In genomic region chr4:95017690-95018089, GRCh38 we compare ENCODE assay signal across 23 cellular contexts.
"Had no signal": no experiment of that assay in that cellular context is flagged by ENCODE, and none has a peak within 500 bp of the region (broad histone marks: within the 10 kb centered on the region; RNA-seq: fewer than 3 reads in every experiment).

No MANE protein-coding gene starts in this region.

- H3K27ac ChIP-seq: Peyer's patch, SJCRH30 had no signal

- ATAC-seq: PC-3, Right ventricle myocardium inferior, SK-N-SH treated with all-trans-retinoic acid at 6 μM for 48 hours had no signal

- H3K4me3 ChIP-seq: MG63, Peyer's patch, SJCRH30 had no signal

- H3K36me3 ChIP-seq: MG63, Peyer's patch, SJCRH30 had no signal

- H3K4me1 ChIP-seq: Peyer's patch, SJCRH30 had no signal

- DNase-seq: IMR-90; Karpas-422; KG1; MG63; NCI-H1092 treated with DMSO at 0.1 percent for 48 hours; NCI-H1436; NCI-H187; NCI-H2029; NCI-H2081 treated with DMSO at 0.1 percent for 48 hours; NCI-H2171; NCI-H226; NCI-H446; NCI-H510A; NCI-H524 treated with DMSO at 0.1 percent for 48 hours; NCI-H774; NK-92 treated with Interleukin-12 subunit alpha and Interleukin-12 subunit beta, amount 100 ng/mL, for 24 hours; PC-3; Peyer's patch; SHP77 treated with DMSO at 0.1 percent for 48 hours; SJCRH30; T-helper 1 cell had no signal

- H3K9me3 ChIP-seq: MG63, Peyer's patch, SJCRH30 had no signal

- H3K27me3 ChIP-seq: MG63, Peyer's patch, SJCRH30 had no signal
